Comparison of ENCODE assay signal across 8 cellular contexts in genomic region chr7:147547252-147547897, GRCh38.
DNase-seq lines count a peak whose midpoint lies in the region; ATAC-seq and TF ChIP-seq lines count a peak whose summit lies in the region.

No MANE protein-coding gene starts in this region.

- H3K9me3 Mint-ChIP-seq in activated CD4-positive, alpha-beta T cell treated with anti-CD3 and anti-CD28 coated beads for 36 hours (ENCODE audit: low read depth): peaks cover 9% of the 10 kb centered on the region
- H3K9me3 Mint-ChIP-seq in progenitor cell of endocrine pancreas (ENCODE audit: low read depth): peaks cover 12% of the 10 kb centered on the region

- CTCF ChIA-PET in activated CD4-positive, alpha-beta T cell treated with anti-CD3 and anti-CD28 coated beads for 36 hours (lab: Charles Lee): interaction anchor here (0.6 kb wide), 1 partner anchor 461 kb away, joined by 3 read pairs; no protein-coding TSS in a partner anchor

- H3K27me3 ChIP-seq in brain microvascular endothelial cell (replicated peaks): no peaks in the 10 kb centered on the region

- in situ Hi-C loops in brain microvascular endothelial cell (cut with HindIII; ENCODE audit: low pct_ligation_motif_present, low sequenced_read_pairs): no loop called here

- peak; percentile 41 for DNase-seq in activated CD4-positive, alpha-beta T cell treated with anti-CD3 and anti-CD28 coated beads for 36 hours
- DNase-seq in activated CD4-positive, alpha-beta T cell treated with anti-CD3 and anti-CD28 coated beads for 4 hours: no peak
- peak; percentile 67 for DNase-seq in NCI-H2029 treated with DMSO at 0.1 percent for 48 hours (lab: John Stamatoyannopoulos, UW)
- DNase-seq in brain microvascular endothelial cell: no peak
- DNase-seq in progenitor cell of endocrine pancreas (ENCODE audit: low spot score, unreplicated experiment): no peak
- DNase-seq in stimulated activated CD4-positive, alpha-beta T cell treated with anti-CD3 and anti-CD28 coated beads, Interleukin-1b, Interleukin-23, amount 100 ng/mL, for 48 hours: no peak

- no peaks in the 10 kb centered on the region for H3K36me3 ChIP-seq in brain microvascular endothelial cell (replicated peaks)

- no peak overlapping the region for H3K27ac Mint-ChIP-seq in activated CD4-positive, alpha-beta T cell treated with anti-CD3 and anti-CD28 coated beads for 36 hours
- no peak overlapping the region for H3K27ac Mint-ChIP-seq in progenitor cell of endocrine pancreas

- no peak for ATAC-seq in activated CD4-positive, alpha-beta T cell treated with anti-CD3 and anti-CD28 coated beads for 36 hours
- ATAC-seq in HG03097 (IDR thresholded peaks at IDR 0.05; ENCODE audit: low FRiP score, unreplicated experiment) (no peak), HG03280 (IDR thresholded peaks at IDR 0.05; ENCODE audit: unreplicated experiment) (no peak)

- H3K27ac ChIP-seq in brain microvascular endothelial cell: no peak overlapping the region

- H3K4me3 Mint-ChIP-seq in activated CD4-positive, alpha-beta T cell treated with anti-CD3 and anti-CD28 coated beads for 36 hours: no peak overlapping the region
- no peak overlapping the region for H3K4me3 Mint-ChIP-seq in progenitor cell of endocrine pancreas (ENCODE audit: low read depth)

- no peaks in the 10 kb centered on the region for H3K4me1 Mint-ChIP-seq in activated CD4-positive, alpha-beta T cell treated with anti-CD3 and anti-CD28 coated beads for 36 hours
- H3K4me1 Mint-ChIP-seq in progenitor cell of endocrine pancreas (ENCODE audit: low read depth): no peaks in the 10 kb centered on the region

- no peaks in the 10 kb centered on the region for H3K36me3 Mint-ChIP-seq in activated CD4-positive, alpha-beta T cell treated with anti-CD3 and anti-CD28 coated beads for 36 hours (ENCODE audit: low read depth)
- H3K36me3 Mint-ChIP-seq in progenitor cell of endocrine pancreas (ENCODE audit: insufficient read depth): peaks cover 2% of the 10 kb centered on the region

- POLR2A ChIA-PET in activated CD4-positive, alpha-beta T cell treated with anti-CD3 and anti-CD28 coated beads for 36 hours (lab: Charles Lee): no interaction called here

- no peaks in the 10 kb centered on the region for H3K27me3 Mint-ChIP-seq in activated CD4-positive, alpha-beta T cell treated with anti-CD3 and anti-CD28 coated beads for 36 hours
- H3K27me3 Mint-ChIP-seq in progenitor cell of endocrine pancreas: no peaks in the 10 kb centered on the region

- intact Hi-C loops in activated CD4-positive, alpha-beta T cell treated with anti-CD3 and anti-CD28 coated beads for 36 hours (cut with DNase I, micrococcal nuclease): loop anchor here in 1 of 2 experiments (1.0 kb wide), 1 partner anchor 537 kb away; no protein-coding TSS in a partner anchor

- no peak overlapping the region for H3K4me3 ChIP-seq in brain microvascular endothelial cell (ENCODE audit: low read depth, low read length)

- TF ChIP-seq CTCF in brain microvascular endothelial cell (IDR thresholded peaks at IDR 0.05; ENCODE audit: low read depth, low read length, missing control alignments): peak; percentile 78
- peak; percentile 51 for TF ChIP-seq CTCF in progenitor cell of endocrine pancreas (IDR thresholded peaks at IDR 0.05; ENCODE audit: unreplicated experiment)

Comparison
In these comparisons a context has a peak if more than half of its experiments do, and no peak if none do; other contexts are left out.
1. DNase-seq: peak in activated CD4-positive, alpha-beta T cell treated with anti-CD3 and anti-CD28 coated beads for 36 hours (single experiment) and NCI-H2029 treated with DMSO at 0.1 percent for 48 hours (single experiment); none in activated CD4-positive, alpha-beta T cell treated with anti-CD3 and anti-CD28 coated beads for 4 hours (0 of 2), brain microvascular endothelial cell (single experiment), progenitor cell of endocrine pancreas (single experiment) and stimulated activated CD4-positive, alpha-beta T cell treated with anti-CD3 and anti-CD28 coated beads, Interleukin-1b, Interleukin-23, amount 100 ng/mL, for 48 hours (single experiment).